ENCODE assay signal across 12 cellular contexts in the genomic region with DNA sequence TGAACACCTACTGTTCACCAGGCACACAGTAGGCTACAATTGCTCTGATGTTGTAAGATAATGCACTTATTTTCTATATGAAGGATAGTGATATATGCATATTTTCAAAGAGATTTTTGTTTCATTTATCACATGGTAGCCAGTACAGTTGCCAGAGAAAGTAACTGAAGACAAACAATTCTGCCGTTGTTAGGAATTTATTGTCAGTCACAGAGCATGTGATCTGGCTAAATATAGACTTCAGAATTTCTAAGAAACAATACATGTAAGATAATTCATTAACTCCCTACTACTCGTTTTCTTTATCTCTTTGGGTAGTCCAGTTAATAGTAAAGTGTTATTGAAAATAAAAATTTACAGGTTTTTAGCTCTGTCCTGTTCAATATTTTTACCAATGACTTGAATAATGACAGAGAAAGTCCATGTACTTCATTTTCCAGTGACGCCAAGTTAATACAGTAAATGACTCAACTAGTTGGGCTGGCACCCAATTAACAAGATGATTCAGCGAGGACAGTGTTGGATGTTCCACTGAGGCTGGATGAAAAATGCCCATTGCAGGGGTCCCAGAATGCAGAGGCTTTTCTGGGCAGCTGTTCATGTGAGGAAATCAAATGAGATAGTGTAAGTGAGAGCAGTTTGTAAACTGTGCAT. TPM values are rescaled to one million over a fixed set of nuclear protein-coding genes. Genes with fewer than 3 reads are reported as not detected.
A peak's percentile ranks its signal among the peaks of the same experiment; 100 is the strongest.
DNase-seq lines count a peak whose midpoint lies in the region; ATAC-seq and TF ChIP-seq lines count a peak whose summit lies in the region.
"Had no signal": no experiment of that assay in that cellular context is flagged by ENCODE, and none has a peak within 500 bp of the region (broad histone marks: within the 10 kb centered on the region; RNA-seq: fewer than 3 reads in every experiment).

No MANE protein-coding gene starts in this region.

- TF ChIP-seq CTCF in AG10803 (conservative IDR thresholded peaks at IDR 0.05; ENCODE audit: low read length) (no peak), gastroesophageal sphincter (IDR thresholded peaks at IDR 0.05) (no peak), esophagus squamous epithelium (IDR thresholded peaks at IDR 0.05) (no peak)

- DNase-seq in AG10803 (ENCODE audit: low read depth) (peak; percentile 59), HT1080 (ENCODE audit: low read depth) (peak; percentile 49), caudate nucleus (lab: John Stamatoyannopoulos, UW) (peak in 1 of 61 donors; percentile 10), esophagus squamous epithelium (lab: John Stamatoyannopoulos, UW) (no peak)
- DNase-seq: central memory CD4-positive, alpha-beta T cell; NCI-H510A treated with DMSO at 0.1 percent for 48 hours; stimulated activated CD4-positive, alpha-beta T cell treated with anti-CD3 and anti-CD28 coated beads, Interleukin-4, amount 100 ng/mL, for 24 hours had no signal

- intact Hi-C loops in esophagus squamous epithelium (cut with DNase I), result no loop called here

- peak overlapping the region; percentile 14 for H3K27ac ChIP-seq in caudate nucleus (ENCODE audit: low read depth, low read length)
- peak overlapping the region; percentile 27 for H3K27ac ChIP-seq in layer of hippocampus (ENCODE audit: low read depth, low read length)
- H3K27ac ChIP-seq in gastroesophageal sphincter, result peak overlapping the region in 2 of 4 donors; percentile 88
- H3K27ac ChIP-seq in esophagus squamous epithelium, result no peak overlapping the region

- TF ChIP-seq POLR2A in gastroesophageal sphincter (IDR thresholded peaks at IDR 0.05) (no peak), esophagus squamous epithelium (IDR thresholded peaks at IDR 0.05) (no peak)

- H3K4me1 ChIP-seq in gastroesophageal sphincter, result peaks cover 0 to 41% (median 7%) of the 10 kb centered on the region in 3 donors
- peaks cover 9 to 42% (median 9%) of the 10 kb centered on the region in 3 donors for H3K4me1 ChIP-seq in esophagus squamous epithelium

- no peak for TF ChIP-seq EP300 in gastroesophageal sphincter (IDR thresholded peaks at IDR 0.05)

- 6 to 11% methylated on average over 4 of the region's 4 CpGs for WGBS in gastroesophageal sphincter (ENCODE audit: low coverage in 1 of 2), 2 donors
- 15 to 17% methylated on average over 4 of the region's 4 CpGs for WGBS in esophagus squamous epithelium, 2 donors

- H3K4me3 ChIP-seq in AG10803 (ENCODE audit: low read length) (no peak overlapping the region), gastroesophageal sphincter (no peak overlapping the region), esophagus squamous epithelium (no peak overlapping the region)

- ATAC-seq in gastroesophageal sphincter (no peak), HG02981 (IDR thresholded peaks at IDR 0.05; ENCODE audit: unreplicated experiment) (no peak), HG03565 (IDR thresholded peaks at IDR 0.05; ENCODE audit: unreplicated experiment) (no peak)

- H3K36me3 ChIP-seq in gastroesophageal sphincter (no peaks in the 10 kb centered on the region), esophagus squamous epithelium (no peaks in the 10 kb centered on the region)

- H3K9me3 ChIP-seq in gastroesophageal sphincter (no peaks in the 10 kb centered on the region), esophagus squamous epithelium (no peaks in the 10 kb centered on the region)
- H3K9me3 ChIP-seq: Caco-2 had no signal

- H3K27me3 ChIP-seq in layer of hippocampus (ENCODE audit: control insufficient read depth, insufficient read depth, low read length), result no peaks in the 10 kb centered on the region
- peaks cover 13% of the 10 kb centered on the region for H3K27me3 ChIP-seq in gastroesophageal sphincter
- H3K27me3 ChIP-seq in esophagus squamous epithelium, result peaks cover 0 to 21% (median 0%) of the 10 kb centered on the region in 4 donors

RNA-seq across cellular contexts. Expression of a gene that starts 35.6 kb away (rescaled TPM):
- total RNA-seq in HT1080 (2014; rRNA removed; shearing (Covaris generic)), result 0.56 and 0.84 TPM in 2 replicates
- polyA plus RNA-seq in HT1080 (2015; cell fraction: cytosol; rRNA removed), result 0.33 and 0.48 TPM in 2 replicates
- polyA plus RNA-seq in HT1080 (2015; cell fraction: nucleus; rRNA removed), result 0.41 and 0.47 TPM in 2 replicates
- total RNA-seq in gastroesophageal sphincter (under 1 TPM in 2 of 4 donors, not detected in 2; 0.04 to 0.07 TPM), esophagus squamous epithelium (1 to 10 TPM in 2 of 4 donors, under 1 TPM in 2; 0.45 to 1.3 (median 1.00) TPM)

Comparison
In these comparisons a context has a peak if more than half of its experiments do, and no peak if none do; other contexts are left out.
1. H3K27ac ChIP-seq: peak in caudate nucleus (single experiment) and layer of hippocampus (single experiment); none in esophagus squamous epithelium (0 of 4).